In genomic region chr1:1842360-1843146, GRCh38 we compare ENCODE assay signal across 1 cellular context.
TF ChIP-seq lines count a peak whose summit lies in the region.

No MANE protein-coding gene starts in this region.

TF ChIP-seq in HEK293, 187 proteins besides CTCF, POLR2A, EP300 and RAD21:
- TF ChIP-seq HIC1 (tag by site-specific recombination; IDR thresholded peaks at IDR 0.05) (no peak), ZEB2 (tag by site-specific recombination; IDR thresholded peaks at IDR 0.05) (peak; percentile 38; the same call in 1 of the 2 replicates), SP3 (tag by site-specific recombination; IDR thresholded peaks at IDR 0.05) (no peak), ZNF645 (tag by site-specific recombination; IDR thresholded peaks at IDR 0.05) (no peak), ZNF623 (tag by site-specific recombination; IDR thresholded peaks at IDR 0.05) (no peak), ATF2 (tag by site-specific recombination; IDR thresholded peaks at IDR 0.05; ENCODE audit: low read depth) (no peak), ZNF394 (tag by site-specific recombination; IDR thresholded peaks at IDR 0.05; ENCODE audit: borderline replicate concordance) (no peak), ZNF548 (tag by site-specific recombination; IDR thresholded peaks at IDR 0.05) (no peak), ZNF660 (tag by site-specific recombination; IDR thresholded peaks at IDR 0.05) (peak; percentile 70; the same call in 1 of the 2 replicates), ZNF561 (tag by site-specific recombination; IDR thresholded peaks at IDR 0.05; ENCODE audit: borderline replicate concordance) (peak; percentile 52; the same call in 1 of the 2 replicates), KLF9 (tag by site-specific recombination; IDR thresholded peaks at IDR 0.05; ENCODE audit: low read depth) (no peak), ZNF18 (tag by site-specific recombination; IDR thresholded peaks at IDR 0.05) (no peak), ZBTB10 (tag by site-specific recombination; IDR thresholded peaks at IDR 0.05) (no peak), ZNF184 (tag by site-specific recombination; IDR thresholded peaks at IDR 0.05) (peak; percentile 47; the same call in 1 of the 2 replicates), ZBTB44 (tag by site-specific recombination; IDR thresholded peaks at IDR 0.05) (0 out of 2 replicates have a peak, but pooled peaks have one; percentile 18), ZNF837 (tag by site-specific recombination; IDR thresholded peaks at IDR 0.05) (no peak), ZNF433 (tag by site-specific recombination; IDR thresholded peaks at IDR 0.05; ENCODE audit: low read depth) (no peak), ZSCAN16 (tag by site-specific recombination; IDR thresholded peaks at IDR 0.05) (no peak), FEZF1 (tag by site-specific recombination; IDR thresholded peaks at IDR 0.05) (0 out of 2 replicates have a peak, but pooled peaks have one; percentile 32), RBAK (tag by site-specific recombination; IDR thresholded peaks at IDR 0.05) (no peak), ZNF701 (tag by site-specific recombination; IDR thresholded peaks at IDR 0.05) (no peak), ZNF624 (tag by site-specific recombination; IDR thresholded peaks at IDR 0.05) (no peak), KLF10 (tag by site-specific recombination; IDR thresholded peaks at IDR 0.05) (peak; percentile 66)
- TF ChIP-seq, protein P1, sequence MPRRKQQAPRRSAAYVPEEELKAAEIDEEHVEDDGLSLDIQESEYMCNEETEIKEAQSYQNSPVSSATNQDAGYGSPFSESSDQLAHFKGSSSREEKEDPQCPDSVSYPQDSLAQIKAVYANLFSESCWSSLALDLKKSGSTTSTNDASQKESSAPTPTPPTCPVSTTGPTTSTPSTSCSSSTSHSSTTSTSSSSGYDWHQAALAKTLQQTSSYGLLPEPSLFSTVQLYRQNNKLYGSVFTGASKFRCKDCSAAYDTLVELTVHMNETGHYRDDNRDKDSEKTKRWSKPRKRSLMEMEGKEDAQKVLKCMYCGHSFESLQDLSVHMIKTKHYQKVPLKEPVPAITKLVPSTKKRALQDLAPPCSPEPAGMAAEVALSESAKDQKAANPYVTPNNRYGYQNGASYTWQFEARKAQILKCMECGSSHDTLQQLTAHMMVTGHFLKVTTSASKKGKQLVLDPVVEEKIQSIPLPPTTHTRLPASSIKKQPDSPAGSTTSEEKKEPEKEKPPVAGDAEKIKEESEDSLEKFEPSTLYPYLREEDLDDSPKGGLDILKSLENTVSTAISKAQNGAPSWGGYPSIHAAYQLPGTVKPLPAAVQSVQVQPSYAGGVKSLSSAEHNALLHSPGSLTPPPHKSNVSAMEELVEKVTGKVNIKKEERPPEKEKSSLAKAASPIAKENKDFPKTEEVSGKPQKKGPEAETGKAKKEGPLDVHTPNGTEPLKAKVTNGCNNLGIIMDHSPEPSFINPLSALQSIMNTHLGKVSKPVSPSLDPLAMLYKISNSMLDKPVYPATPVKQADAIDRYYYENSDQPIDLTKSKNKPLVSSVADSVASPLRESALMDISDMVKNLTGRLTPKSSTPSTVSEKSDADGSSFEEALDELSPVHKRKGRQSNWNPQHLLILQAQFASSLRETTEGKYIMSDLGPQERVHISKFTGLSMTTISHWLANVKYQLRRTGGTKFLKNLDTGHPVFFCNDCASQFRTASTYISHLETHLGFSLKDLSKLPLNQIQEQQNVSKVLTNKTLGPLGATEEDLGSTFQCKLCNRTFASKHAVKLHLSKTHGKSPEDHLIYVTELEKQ (tag by site-specific recombination; IDR thresholded peaks at IDR 0.05; ENCODE audit: borderline replicate concordance), result no peak
- TF ChIP-seq, protein P2, sequence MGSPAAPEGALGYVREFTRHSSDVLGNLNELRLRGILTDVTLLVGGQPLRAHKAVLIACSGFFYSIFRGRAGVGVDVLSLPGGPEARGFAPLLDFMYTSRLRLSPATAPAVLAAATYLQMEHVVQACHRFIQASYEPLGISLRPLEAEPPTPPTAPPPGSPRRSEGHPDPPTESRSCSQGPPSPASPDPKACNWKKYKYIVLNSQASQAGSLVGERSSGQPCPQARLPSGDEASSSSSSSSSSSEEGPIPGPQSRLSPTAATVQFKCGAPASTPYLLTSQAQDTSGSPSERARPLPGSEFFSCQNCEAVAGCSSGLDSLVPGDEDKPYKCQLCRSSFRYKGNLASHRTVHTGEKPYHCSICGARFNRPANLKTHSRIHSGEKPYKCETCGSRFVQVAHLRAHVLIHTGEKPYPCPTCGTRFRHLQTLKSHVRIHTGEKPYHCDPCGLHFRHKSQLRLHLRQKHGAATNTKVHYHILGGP (tag by site-specific recombination; IDR thresholded peaks at IDR 0.05), result 0 out of 2 replicates have a peak, but pooled peaks have one; percentile 27
TF ChIP-seq in HEK293: peak in this region for 8.
